1 cellular context compared by ENCODE assay signal in the genomic region with DNA sequence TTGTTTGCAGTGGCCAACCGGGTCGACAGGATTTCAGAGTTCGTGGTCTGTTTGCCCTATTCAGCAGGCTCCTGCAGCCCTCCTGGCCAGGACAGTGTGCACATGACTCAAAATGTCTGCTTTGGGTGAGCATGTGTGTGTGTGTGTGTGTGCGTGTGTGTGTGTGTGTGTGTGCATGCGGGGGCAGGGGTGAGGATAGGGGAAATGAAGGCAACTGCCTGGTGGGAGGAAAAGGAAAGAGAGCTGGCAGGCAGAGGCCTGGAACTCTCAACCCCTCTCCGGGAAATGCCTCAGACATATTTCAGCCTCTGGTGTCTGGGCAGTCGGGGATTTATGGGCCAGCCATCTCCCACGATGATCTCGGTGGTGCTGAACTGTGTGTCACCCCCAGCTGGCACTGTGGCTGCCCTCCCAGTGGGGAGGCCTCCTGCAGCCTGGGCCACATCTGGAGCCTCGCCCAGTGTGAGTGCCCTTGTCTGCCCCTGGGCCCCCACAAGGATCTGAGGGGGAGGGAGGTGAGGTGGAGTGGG.
TF ChIP-seq lines count a peak whose summit lies in the region.

No MANE protein-coding gene starts in this region.

TF ChIP-seq in GM23338, 12 proteins besides CTCF, POLR2A, EP300 and RAD21 (continued from another document):
- TF ChIP-seq, protein P1, sequence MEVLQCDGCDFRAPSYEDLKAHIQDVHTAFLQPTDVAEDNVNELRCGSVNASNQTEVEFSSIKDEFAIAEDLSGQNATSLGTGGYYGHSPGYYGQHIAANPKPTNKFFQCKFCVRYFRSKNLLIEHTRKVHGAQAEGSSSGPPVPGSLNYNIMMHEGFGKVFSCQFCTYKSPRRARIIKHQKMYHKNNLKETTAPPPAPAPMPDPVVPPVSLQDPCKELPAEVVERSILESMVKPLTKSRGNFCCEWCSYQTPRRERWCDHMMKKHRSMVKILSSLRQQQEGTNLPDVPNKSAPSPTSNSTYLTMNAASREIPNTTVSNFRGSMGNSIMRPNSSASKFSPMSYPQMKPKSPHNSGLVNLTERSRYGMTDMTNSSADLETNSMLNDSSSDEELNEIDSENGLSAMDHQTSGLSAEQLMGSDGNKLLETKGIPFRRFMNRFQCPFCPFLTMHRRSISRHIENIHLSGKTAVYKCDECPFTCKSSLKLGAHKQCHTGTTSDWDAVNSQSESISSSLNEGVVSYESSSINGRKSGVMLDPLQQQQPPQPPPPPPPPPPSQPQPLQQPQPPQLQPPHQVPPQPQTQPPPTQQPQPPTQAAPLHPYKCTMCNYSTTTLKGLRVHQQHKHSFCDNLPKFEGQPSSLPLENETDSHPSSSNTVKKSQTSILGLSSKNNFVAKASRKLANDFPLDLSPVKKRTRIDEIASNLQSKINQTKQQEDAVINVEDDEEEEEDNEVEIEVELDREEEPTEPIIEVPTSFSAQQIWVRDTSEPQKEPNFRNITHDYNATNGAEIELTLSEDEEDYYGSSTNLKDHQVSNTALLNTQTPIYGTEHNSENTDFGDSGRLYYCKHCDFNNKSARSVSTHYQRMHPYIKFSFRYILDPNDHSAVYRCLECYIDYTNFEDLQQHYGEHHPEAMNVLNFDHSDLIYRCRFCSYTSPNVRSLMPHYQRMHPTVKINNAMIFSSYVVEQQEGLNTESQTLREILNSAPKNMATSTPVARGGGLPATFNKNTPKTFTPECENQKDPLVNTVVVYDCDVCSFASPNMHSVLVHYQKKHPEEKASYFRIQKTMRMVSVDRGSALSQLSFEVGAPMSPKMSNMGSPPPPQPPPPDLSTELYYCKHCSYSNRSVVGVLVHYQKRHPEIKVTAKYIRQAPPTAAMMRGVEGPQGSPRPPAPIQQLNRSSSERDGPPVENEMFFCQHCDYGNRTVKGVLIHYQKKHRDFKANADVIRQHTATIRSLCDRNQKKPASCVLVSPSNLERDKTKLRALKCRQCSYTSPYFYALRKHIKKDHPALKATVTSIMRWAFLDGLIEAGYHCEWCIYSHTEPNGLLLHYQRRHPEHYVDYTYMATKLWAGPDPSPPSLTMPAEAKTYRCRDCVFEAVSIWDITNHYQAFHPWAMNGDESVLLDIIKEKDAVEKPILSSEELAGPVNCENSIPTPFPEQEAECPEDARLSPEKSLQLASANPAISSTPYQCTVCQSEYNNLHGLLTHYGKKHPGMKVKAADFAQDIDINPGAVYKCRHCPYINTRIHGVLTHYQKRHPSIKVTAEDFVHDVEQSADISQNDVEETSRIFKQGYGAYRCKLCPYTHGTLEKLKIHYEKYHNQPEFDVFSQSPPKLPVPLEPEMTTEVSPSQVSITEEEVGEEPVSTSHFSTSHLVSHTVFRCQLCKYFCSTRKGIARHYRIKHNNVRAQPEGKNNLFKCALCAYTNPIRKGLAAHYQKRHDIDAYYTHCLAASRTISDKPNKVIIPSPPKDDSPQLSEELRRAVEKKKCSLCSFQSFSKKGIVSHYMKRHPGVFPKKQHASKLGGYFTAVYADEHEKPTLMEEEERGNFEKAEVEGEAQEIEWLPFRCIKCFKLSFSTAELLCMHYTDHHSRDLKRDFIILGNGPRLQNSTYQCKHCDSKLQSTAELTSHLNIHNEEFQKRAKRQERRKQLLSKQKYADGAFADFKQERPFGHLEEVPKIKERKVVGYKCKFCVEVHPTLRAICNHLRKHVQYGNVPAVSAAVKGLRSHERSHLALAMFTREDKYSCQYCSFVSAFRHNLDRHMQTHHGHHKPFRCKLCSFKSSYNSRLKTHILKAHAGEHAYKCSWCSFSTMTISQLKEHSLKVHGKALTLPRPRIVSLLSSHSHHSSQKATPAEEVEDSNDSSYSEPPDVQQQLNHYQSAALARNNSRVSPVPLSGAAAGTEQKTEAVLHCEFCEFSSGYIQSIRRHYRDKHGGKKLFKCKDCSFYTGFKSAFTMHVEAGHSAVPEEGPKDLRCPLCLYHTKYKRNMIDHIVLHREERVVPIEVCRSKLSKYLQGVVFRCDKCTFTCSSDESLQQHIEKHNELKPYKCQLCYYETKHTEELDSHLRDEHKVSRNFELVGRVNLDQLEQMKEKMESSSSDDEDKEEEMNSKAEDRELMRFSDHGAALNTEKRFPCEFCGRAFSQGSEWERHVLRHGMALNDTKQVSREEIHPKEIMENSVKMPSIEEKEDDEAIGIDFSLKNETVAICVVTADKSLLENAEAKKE (CRISPR knock-in tag; IDR thresholded peaks at IDR 0.05), result no peak
- TF ChIP-seq CREB1 (CRISPR knock-in tag; IDR thresholded peaks at IDR 0.05; ENCODE audit: low read depth), result no peak
